In the genomic region with DNA sequence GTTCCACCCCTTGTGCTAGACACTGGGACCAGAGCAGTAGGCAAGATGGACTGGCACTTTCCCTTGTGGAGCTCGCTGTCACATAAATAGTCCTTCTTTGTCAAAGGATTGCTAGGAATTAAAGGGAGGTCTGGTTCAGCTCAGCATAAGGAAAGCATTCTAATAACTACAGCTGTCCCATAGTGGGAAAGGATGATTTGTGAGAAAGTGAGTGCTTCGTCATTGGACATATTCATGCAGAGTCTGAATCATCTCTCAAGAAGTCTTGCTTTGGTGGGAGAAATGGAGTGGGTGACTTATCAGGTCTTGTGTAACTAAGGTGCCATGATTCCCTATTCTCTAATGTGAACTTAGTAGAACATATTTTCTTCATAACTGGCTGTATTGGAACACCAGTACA, we compare ENCODE assay signal across 15 cellular contexts. TPM values are rescaled to one million over a fixed set of nuclear protein-coding genes. Genes with fewer than 3 reads are reported as not detected.
A peak's percentile ranks its signal among the peaks of the same experiment; 100 is the strongest.
DNase-seq lines count a peak whose midpoint lies in the region; ATAC-seq and TF ChIP-seq lines count a peak whose summit lies in the region.
"Had no signal": no experiment of that assay in that cellular context is flagged by ENCODE, and none has a peak within 500 bp of the region (broad histone marks: within the 10 kb centered on the region; RNA-seq: fewer than 3 reads in every experiment).

No MANE protein-coding gene starts in this region.

- H2AFZ ChIP-seq in OCI-LY3 (ENCODE audit: low read depth, low read length), result no peak overlapping the region; the same call in 1 of the 2 replicates
- H2AFZ ChIP-seq: parathyroid adenoma had no signal

- DNase-seq in GM03348 (ENCODE audit: low spot score) (peak; percentile 80), epithelial cell of prostate (ENCODE audit: low read depth, low spot score) (peak; percentile 51), renal cortical epithelial cell (ENCODE audit: low read depth) (peak; percentile 71), amygdala (lab: John Stamatoyannopoulos, UW) (no peak), transverse colon (no peak), heart left ventricle (no peak), pons (ENCODE audit: low spot score) (no peak)
- DNase-seq: activated gamma-delta T cell, cortex of kidney, heart right ventricle, NCI-H446, SJCRH30 had no signal

- in situ Hi-C loops in transverse colon (cut with MboI; ENCODE audit: low pct_ligation_motif_present in 1 of 4, low pct_unique_long_range_greater_than_20kb in 1 of 4, low sequenced_read_pairs in 3 of 4), result no loop called here

- no peaks in the 10 kb centered on the region for H3K9me3 ChIP-seq in OCI-LY3 (ENCODE audit: insufficient read depth, low read length)
- H3K9me3 ChIP-seq in transverse colon, result no peaks in the 10 kb centered on the region
- no peaks in the 10 kb centered on the region for H3K9me3 ChIP-seq in heart left ventricle
- H3K9me3 ChIP-seq: heart right ventricle, SJCRH30 had no signal

- H3K4me1 ChIP-seq in OCI-LY3 (ENCODE audit: low read length) (peaks cover 19% of the 10 kb centered on the region), transverse colon (peaks cover 0 to 29% (median 15%) of the 10 kb centered on the region in 4 donors), heart left ventricle (peaks cover 0 to 20% (median 0%) of the 10 kb centered on the region in 12 donors)
- H3K4me1 ChIP-seq: SJCRH30 had no signal

- H3K27me3 ChIP-seq in OCI-LY3 (ENCODE audit: low read depth, low read length), result no peaks in the 10 kb centered on the region
- H3K27me3 ChIP-seq in transverse colon, result no peaks in the 10 kb centered on the region
- no peaks in the 10 kb centered on the region for H3K27me3 ChIP-seq in heart left ventricle
- H3K27me3 ChIP-seq: heart right ventricle had no signal

- H4K20me1 ChIP-seq in OCI-LY3 (ENCODE audit: insufficient read depth, low read length), result no peaks in the 10 kb centered on the region

- H3K9ac ChIP-seq in OCI-LY3 (ENCODE audit: low read length), result no peak overlapping the region
- H3K9ac ChIP-seq: parathyroid adenoma had no signal

- 77 to 100% methylated on average over 1 to 2 of the region's 2 CpGs for whole genome bisulfite sequencing in transverse colon (ENCODE audit: low coverage in 1 of 2), 2 donors
- WGBS in heart left ventricle, 4 donors, result 90 to 95% (median 91%) methylated on average over 2 of the region's 2 CpGs

- H3K4me3 ChIP-seq in OCI-LY3 (ENCODE audit: low read length) (no peak overlapping the region), transverse colon (no peak overlapping the region), heart left ventricle (no peak overlapping the region)
- H3K4me3 ChIP-seq: heart right ventricle, SJCRH30 had no signal

- TF ChIP-seq CTCF in OCI-LY3 (IDR thresholded peaks at IDR 0.05; ENCODE audit: low read depth, low read length) (no peak), transverse colon (IDR thresholded peaks at IDR 0.05) (no peak), heart left ventricle (IDR thresholded peaks at IDR 0.05) (no peak)

- H3K79me2 ChIP-seq in OCI-LY3 (ENCODE audit: low read length), result no peaks in the 10 kb centered on the region

- TF ChIP-seq EP300 in transverse colon (IDR thresholded peaks at IDR 0.05; ENCODE audit: low read depth), result no peak

- intact Hi-C loops in transverse colon (cut with DNase I; ENCODE audit: low total_unique reads) (no loop called here), heart left ventricle (cut with DNase I) (no loop called here)

- H3K4me2 ChIP-seq in OCI-LY3 (ENCODE audit: low read length), result peak overlapping the region; percentile 16

- peak overlapping the region; percentile 33 for H3K27ac ChIP-seq in OCI-LY3 (ENCODE audit: low read length)
- no peak overlapping the region for H3K27ac ChIP-seq in epithelial cell of prostate
- H3K27ac ChIP-seq in transverse colon, result no peak overlapping the region
- peak overlapping the region in 1 of 12 donors; percentile 51 for H3K27ac ChIP-seq in heart left ventricle
- H3K27ac ChIP-seq: heart right ventricle, parathyroid adenoma, SJCRH30 had no signal

- TF ChIP-seq POLR2A in transverse colon (IDR thresholded peaks at IDR 0.05) (no peak), heart left ventricle (IDR thresholded peaks at IDR 0.05) (no peak)

- no peak for ATAC-seq in heart left ventricle
- ATAC-seq: activated CD4-positive, CD25-positive, alpha-beta regulatory T cell treated with anti-CD3 and anti-CD28 coated beads, Interleukin-2, amount 50 U/mL, for 24 hours had no signal

- H3K36me3 ChIP-seq in OCI-LY3 (replicated peaks; ENCODE audit: low read depth, low read length) (no peaks in the 10 kb centered on the region), transverse colon (no peaks in the 10 kb centered on the region), heart left ventricle (no peaks in the 10 kb centered on the region)
- H3K36me3 ChIP-seq: heart right ventricle, SJCRH30 had no signal

RNA-seq across cellular contexts. Expression of a gene that starts 14.7 kb away (rescaled TPM):
- total RNA-seq in renal cortical epithelial cell (11.1 and 11.3 TPM in 2 replicates), transverse colon (100 to 1,000 TPM in 3 of 4 donors, 10 to 100 TPM in 1; 16.9 to 146 (median 117) TPM), heart left ventricle (10 to 100 TPM; 12.8 to 30.3 (median 21.0) TPM)
- polyA plus RNA-seq in heart left ventricle, result 10 to 100 TPM in 1 of 2 donors, 1 to 10 TPM in 1; 8.9 to 10.6 TPM

Comparison
In these comparisons a context has a peak if more than half of its experiments do, and no peak if none do; other contexts are left out.
1. DNase-seq: peak in GM03348 (single experiment), epithelial cell of prostate (single experiment) and renal cortical epithelial cell (single experiment); none in amygdala (0 of 56), transverse colon (single experiment), heart left ventricle (0 of 5) and pons (single experiment).